In the genomic region with DNA sequence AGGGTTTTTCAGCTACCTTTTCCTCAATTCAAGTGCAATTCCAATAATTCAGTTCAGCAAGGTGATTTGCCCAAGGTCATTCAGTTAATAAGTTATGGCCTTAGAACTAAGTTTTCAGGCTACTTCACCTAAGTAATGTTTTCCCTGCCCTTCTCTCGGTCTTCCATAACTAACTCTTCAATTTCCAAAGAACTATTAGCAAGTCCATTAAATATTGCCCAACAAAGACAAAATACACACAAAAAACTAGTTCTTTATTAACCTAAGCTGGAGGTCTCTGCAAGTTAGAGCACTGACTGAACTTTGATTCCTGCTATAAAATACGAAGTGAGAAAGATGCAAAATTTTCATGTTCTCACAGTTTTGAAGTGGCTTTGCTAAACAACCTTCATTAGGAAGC, we compare ENCODE assay signal across 18 cellular contexts. TPM values are rescaled to one million over a fixed set of nuclear protein-coding genes. Genes with fewer than 3 reads are reported as not detected.
A peak's percentile ranks its signal among the peaks of the same experiment; 100 is the strongest.
DNase-seq lines count a peak whose midpoint lies in the region; ATAC-seq and TF ChIP-seq lines count a peak whose summit lies in the region.
"Had no signal": no experiment of that assay in that cellular context is flagged by ENCODE, and none has a peak within 500 bp of the region (broad histone marks: within the 10 kb centered on the region; RNA-seq: fewer than 3 reads in every experiment).

No MANE protein-coding gene starts in this region.

- no peak overlapping the region for H3K4me3 Mint-ChIP-seq in nephron
- H3K4me3 Mint-ChIP-seq: B cell; CD8-positive, alpha-beta T cell had no signal

- TF ChIP-seq CTCF in hepatocyte (IDR thresholded peaks at IDR 0.05; ENCODE audit: poor library complexity) (no peak), left lung (IDR thresholded peaks at IDR 0.05) (no peak), nephron (IDR thresholded peaks at IDR 0.05; ENCODE audit: unreplicated experiment in 3 of 3) (no peak), smooth muscle cell (IDR thresholded peaks at IDR 0.05; ENCODE audit: borderline replicate concordance, insufficient read depth, poor library complexity, severe bottlenecking) (no peak)

- H3K9me3 ChIP-seq in hepatocyte (ENCODE audit: low read depth) (no peaks in the 10 kb centered on the region), left lung (peaks cover 0 to 5% of the 10 kb centered on the region in 2 donors), smooth muscle cell (replicated peaks; ENCODE audit: low read depth) (no peaks in the 10 kb centered on the region)

- H3F3A ChIP-seq in smooth muscle cell (ENCODE audit: low read depth): no peaks in the 10 kb centered on the region

- no peak for DNase-seq in hepatocyte (ENCODE audit: low spot score)
- no peak for DNase-seq in left lung
- DNase-seq in effector CD8-positive, alpha-beta T cell (lab: John Stamatoyannopoulos, UW): no peak
- no peak for DNase-seq in smooth muscle cell (lab: John Stamatoyannopoulos, UW; ENCODE audit: unreplicated experiment)
- DNase-seq in GM19238 (ENCODE audit: insufficient read length, low spot score): no peak
- DNase-seq: 8988T; Calu3; CD8-positive, alpha-beta T cell; DMS79 treated with DMSO at 0.1 percent for 48 hours; GF-D8; GM23248; HCEC 1CT had no signal

- peaks cover under 1% of the 10 kb centered on the region for H3K36me3 Mint-ChIP-seq in nephron (ENCODE audit: low read depth)
- H3K36me3 Mint-ChIP-seq: CD8-positive, alpha-beta T cell had no signal

- H3K4me3 ChIP-seq in hepatocyte: no peak overlapping the region
- H3K4me3 ChIP-seq in left lung: no peak overlapping the region
- H3K4me3 ChIP-seq in smooth muscle cell: no peak overlapping the region
- H3K4me3 ChIP-seq: BLaER1 treated with 17β-estradiol and CSF1 and Interleukin-3, amounts not matched to agents 10 nM and 100 nM; GM23248 had no signal

- H3K27ac ChIP-seq in hepatocyte (peak overlapping the region; percentile 82), left lung (no peak overlapping the region), smooth muscle cell (ENCODE audit: low read depth) (no peak overlapping the region)
- H3K27ac ChIP-seq: BLaER1 treated with 17β-estradiol and CSF1 and Interleukin-3, amounts not matched to agents 10 nM and 100 nM; GM23248 had no signal

- peaks cover 18% of the 10 kb centered on the region for H3K9me3 Mint-ChIP-seq in nephron

- peak overlapping the region; percentile 41 for H3K4me2 ChIP-seq in hepatocyte
- no peak overlapping the region for H3K4me2 ChIP-seq in smooth muscle cell
- H3K4me2 ChIP-seq: BLaER1 treated with 17β-estradiol and CSF1 and Interleukin-3, amounts not matched to agents 10 nM and 100 nM had no signal

- no peaks in the 10 kb centered on the region for H3K4me1 Mint-ChIP-seq in nephron
- H3K4me1 Mint-ChIP-seq: B cell had no signal

- H3K9me2 ChIP-seq in hepatocyte (replicated peaks; ENCODE audit: insufficient read depth): no peaks in the 10 kb centered on the region

- no peak overlapping the region for H3K9ac ChIP-seq in smooth muscle cell (ENCODE audit: low read depth)
- H3K9ac ChIP-seq: BLaER1 treated with 17β-estradiol and CSF1 and Interleukin-3, amounts not matched to agents 10 nM and 100 nM; GM23248 had no signal

- H4K20me1 ChIP-seq in hepatocyte (ENCODE audit: insufficient read depth, poor library complexity, severe bottlenecking): no peaks in the 10 kb centered on the region
- no peaks in the 10 kb centered on the region for H4K20me1 ChIP-seq in smooth muscle cell (ENCODE audit: low read depth)
- H4K20me1 ChIP-seq: BLaER1 treated with 17β-estradiol and CSF1 and Interleukin-3, amounts not matched to agents 10 nM and 100 nM had no signal

- H3K27me3 Mint-ChIP-seq in nephron (ENCODE audit: low read depth): no peaks in the 10 kb centered on the region
- H3K27me3 Mint-ChIP-seq: B cell had no signal

- no peaks in the 10 kb centered on the region for H3K4me1 ChIP-seq in hepatocyte (ENCODE audit: insufficient read depth)
- H3K4me1 ChIP-seq in left lung: no peaks in the 10 kb centered on the region
- H3K4me1 ChIP-seq in smooth muscle cell (ENCODE audit: low read depth): no peaks in the 10 kb centered on the region

- H3K27me3 ChIP-seq in hepatocyte (no peaks in the 10 kb centered on the region), left lung (no peaks in the 10 kb centered on the region), smooth muscle cell (ENCODE audit: low read depth) (no peaks in the 10 kb centered on the region)
- H3K27me3 ChIP-seq: BLaER1 treated with 17β-estradiol and CSF1 and Interleukin-3, amounts not matched to agents 10 nM and 100 nM had no signal

- peak; percentile 10 for ATAC-seq in left lung
- no peak for ATAC-seq in GM18861 (IDR thresholded peaks at IDR 0.05; ENCODE audit: unreplicated experiment)
- ATAC-seq: CD8-positive, alpha-beta T cell had no signal

- H3K79me2 ChIP-seq in hepatocyte: no peaks in the 10 kb centered on the region
- H3K79me2 ChIP-seq in smooth muscle cell (ENCODE audit: low read depth): no peaks in the 10 kb centered on the region

- H2AFZ ChIP-seq in hepatocyte (no peak overlapping the region), smooth muscle cell (ENCODE audit: low read depth) (no peak overlapping the region)
- H2AFZ ChIP-seq: GM23248 had no signal

- H3K36me3 ChIP-seq in hepatocyte (replicated peaks; ENCODE audit: insufficient read depth, low read depth): no peaks in the 10 kb centered on the region
- no peaks in the 10 kb centered on the region for H3K36me3 ChIP-seq in left lung
- H3K36me3 ChIP-seq in smooth muscle cell (ENCODE audit: low read depth): no peaks in the 10 kb centered on the region

- H3K27ac Mint-ChIP-seq in nephron: peak overlapping the region; percentile 31 to 93 (median 63)
- H3K27ac Mint-ChIP-seq: B cell; CD8-positive, alpha-beta T cell had no signal

- intact Hi-C loops in left lung (cut with DNase I): no loop called here

- 38% methylated on average over 2 of the region's 2 CpGs for WGBS in hepatocyte (ENCODE audit: low lambda C conversion rate, missing lambda C conversion rate)
- 55% methylated on average over 2 of the region's 2 CpGs for WGBS in smooth muscle cell (ENCODE audit: low lambda C conversion rate)

RNA-seq across cellular contexts. Expression of gene GK, which starts 26.8 kb away (rescaled TPM):
- total RNA-seq in hepatocyte: 29.9 and 30.3 TPM in 2 replicates
- polyA plus RNA-seq in hepatocyte: 14.4 and 18.5 TPM in 2 replicates
- total RNA-seq in left lung: 10 to 100 TPM; 27.9 to 65.9 TPM
- 5.7 and 5.8 TPM in 2 replicates for total RNA-seq in smooth muscle cell
- polyA plus RNA-seq in smooth muscle cell: 2.6 and 4.5 TPM in 2 replicates

RNA-seq across cellular contexts. Expression of gene TASL, which starts 48.8 kb away (rescaled TPM):
- total RNA-seq in hepatocyte (0.30 TPM in 1 of 2 replicates, not detected in the other), left lung (1 to 10 TPM; 3.0 to 6.2 TPM), smooth muscle cell (not detected in 2 replicates)
- polyA plus RNA-seq in hepatocyte (not detected in 2 replicates), smooth muscle cell (not detected in 2 replicates)
- total RNA-seq: Calu3, GM23248, H4, HT-29 had no signal
- polyA plus RNA-seq: GM23248 had no signal
